22 cellular contexts compared by ENCODE assay signal in the genomic region with DNA sequence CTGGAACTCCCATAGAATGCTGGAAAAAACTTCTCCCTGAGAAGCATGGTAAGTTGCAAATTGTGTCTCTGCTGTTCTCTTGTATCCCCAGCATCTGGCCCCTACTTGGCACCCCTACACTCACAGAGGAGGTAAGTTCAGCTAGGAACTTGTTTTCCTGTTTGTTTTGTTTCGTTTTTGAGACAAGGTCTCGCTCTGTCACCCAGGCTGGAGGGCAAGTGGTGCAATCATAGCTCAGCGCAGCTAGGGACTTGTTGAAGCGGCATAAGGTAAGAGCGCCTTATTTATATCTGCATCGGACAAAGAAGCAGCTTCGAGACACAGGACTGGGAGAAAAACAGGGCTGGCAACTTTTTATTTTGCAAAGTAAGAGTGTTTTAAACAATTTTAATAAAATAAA. TPM values are rescaled to one million over a fixed set of nuclear protein-coding genes. Genes with fewer than 3 reads are reported as not detected.
DNase-seq lines count a peak whose midpoint lies in the region; ATAC-seq and TF ChIP-seq lines count a peak whose summit lies in the region.
"Had no signal": no experiment of that assay in that cellular context is flagged by ENCODE, and none has a peak within 500 bp of the region (broad histone marks: within the 10 kb centered on the region; RNA-seq: fewer than 3 reads in every experiment).

No MANE protein-coding gene starts in this region.

- H3K27me3 Mint-ChIP-seq in activated naive CD8-positive, alpha-beta T cell treated with anti-CD3 and anti-CD28 coated beads for 36 hours, result no peaks in the 10 kb centered on the region

- H3K36me3 Mint-ChIP-seq in activated naive CD8-positive, alpha-beta T cell treated with anti-CD3 and anti-CD28 coated beads for 36 hours, result no peaks in the 10 kb centered on the region
- H3K36me3 Mint-ChIP-seq: CD4-positive, CD25-positive, alpha-beta regulatory T cell had no signal

- H3K27ac Mint-ChIP-seq in activated naive CD8-positive, alpha-beta T cell treated with anti-CD3 and anti-CD28 coated beads for 36 hours, result no peak overlapping the region
- H3K27ac Mint-ChIP-seq: CD4-positive, CD25-positive, alpha-beta regulatory T cell had no signal

- peaks cover 0 to 57% (median 0%) of the 10 kb centered on the region in 9 donors for H3K36me3 ChIP-seq in heart right ventricle
- H3K36me3 ChIP-seq: BLaER1, Peyer's patch had no signal

- H3K4me3 Mint-ChIP-seq in activated naive CD8-positive, alpha-beta T cell treated with anti-CD3 and anti-CD28 coated beads for 36 hours, result no peak overlapping the region
- H3K4me3 Mint-ChIP-seq: CD4-positive, CD25-positive, alpha-beta regulatory T cell had no signal

- H3K4me1 ChIP-seq in heart right ventricle, result peaks cover 0 to 4% (median 0%) of the 10 kb centered on the region in 9 donors
- H3K4me1 ChIP-seq: BLaER1, Peyer's patch had no signal

- ATAC-seq in heart right ventricle, result no peak

- H3K9me3 ChIP-seq in heart right ventricle, result no peaks in the 10 kb centered on the region
- H3K9me3 ChIP-seq: BLaER1, Peyer's patch had no signal

- intact Hi-C loops in heart right ventricle (cut with DNase I), result no loop called here

- H3K27me3 ChIP-seq in heart right ventricle, result peaks cover 0 to 12% (median 5%) of the 10 kb centered on the region in 7 donors
- H3K27me3 ChIP-seq: BLaER1, Peyer's patch had no signal

- no peak overlapping the region for H3K27ac ChIP-seq in heart right ventricle
- H3K27ac ChIP-seq: BLaER1, HL-60, Peyer's patch had no signal

- 85% methylated on average over 7 of the region's 7 CpGs for WGBS in heart right ventricle, 2 donors

- TF ChIP-seq CTCF in heart right ventricle (IDR thresholded peaks at IDR 0.05), result no peak

- no peaks in the 10 kb centered on the region for H3K9me3 Mint-ChIP-seq in activated naive CD8-positive, alpha-beta T cell treated with anti-CD3 and anti-CD28 coated beads for 36 hours
- H3K9me3 Mint-ChIP-seq: CD4-positive, CD25-positive, alpha-beta regulatory T cell had no signal

- no peaks in the 10 kb centered on the region for H3K4me1 Mint-ChIP-seq in activated naive CD8-positive, alpha-beta T cell treated with anti-CD3 and anti-CD28 coated beads for 36 hours

- no peak overlapping the region for H3K4me3 ChIP-seq in heart right ventricle
- H3K4me3 ChIP-seq: BLaER1, Peyer's patch had no signal

- DNase-seq in NAMALWA (ENCODE audit: low spot score) (peak; percentile 27), ecto neural progenitor cell (ENCODE audit: low spot score) (peak; percentile 30), islet precursor cell (peak; percentile 36), retina (peak; percentile 0), heart right ventricle (no peak), globus pallidus (ENCODE audit: low spot score) (no peak), NCI-H510A treated with DMSO at 0.1 percent for 48 hours (lab: John Stamatoyannopoulos, UW) (no peak)
- DNase-seq in activated naive CD8-positive, alpha-beta T cell treated with anti-CD3 and anti-CD28 coated beads for 36 hours, result no peak
- DNase-seq: CD4-positive, CD25-positive, alpha-beta regulatory T cell; GOT3; HCEC 1CT; NCI-H1092 treated with DMSO at 0.1 percent for 48 hours; NCI-H1436; NCI-H187; NCI-H2081 treated with DMSO at 0.1 percent for 48 hours; NCI-H524 treated with DMSO at 0.1 percent for 48 hours; NCI-H774; NK-92 treated with Interleukin-12 subunit alpha and Interleukin-12 subunit beta, amount 100 ng/mL, for 24 hours; Peyer's patch; SHP77 treated with DMSO at 0.1 percent for 48 hours had no signal

RNA-seq across cellular contexts. Expression of a gene that starts 18.5 kb away (rescaled TPM):
- 10 to 100 TPM in 8 of 10 donors, 1 to 10 TPM in 2; 6.9 to 15.2 (median 12.0) TPM for total RNA-seq in heart right ventricle
- polyA plus RNA-seq in heart right ventricle, result 10 to 100 TPM in 1 of 2 donors, 1 to 10 TPM in 1; 4.0 to 12.2 TPM
- total RNA-seq in activated naive CD8-positive, alpha-beta T cell treated with anti-CD3 and anti-CD28 coated beads for 36 hours, result not detected
- polyA plus RNA-seq: CD4-positive, CD25-positive, alpha-beta regulatory T cell had no signal

Comparison
In these comparisons a context has a peak if more than half of its experiments do, and no peak if none do; other contexts are left out.
1. DNase-seq: peak in NAMALWA (single experiment), ecto neural progenitor cell (single experiment), islet precursor cell (single experiment) and retina (single experiment); none in heart right ventricle (0 of 2), activated naive CD8-positive, alpha-beta T cell treated with anti-CD3 and anti-CD28 coated beads for 36 hours (single experiment), globus pallidus (single experiment) and NCI-H510A treated with DMSO at 0.1 percent for 48 hours (single experiment).
2. RNA of a gene that starts 18.5 kb away (total RNA-seq): 6.9 to 15.2 TPM in heart right ventricle; not detected in activated naive CD8-positive, alpha-beta T cell treated with anti-CD3 and anti-CD28 coated beads for 36 hours; every median in the first group is over 4 times any median in the second.